ENCODE assay signal across 23 cellular contexts in genomic region chr4:12672320-12672719, GRCh38.
"Had no signal": no experiment of that assay in that cellular context is flagged by ENCODE, and none has a peak within 500 bp of the region (broad histone marks: within the 10 kb centered on the region; RNA-seq: fewer than 3 reads in every experiment).

No MANE protein-coding gene starts in this region.

- H3K9me3 ChIP-seq: colonic mucosa, gastrocnemius medialis had no signal

- DNase-seq: colonic mucosa; cortex of kidney; dermis blood vessel endothelial cell; dorsolateral prefrontal cortex; effector CD4-positive, alpha-beta T cell; effector CD8-positive, alpha-beta T cell; effector memory CD4-positive, alpha-beta T cell; effector memory CD8-positive, alpha-beta T cell; endodermal cell; erythroblast; esophagus squamous epithelium; foreskin fibroblast; foreskin keratinocyte; foreskin melanocyte; gastrocnemius medialis; glutamatergic neuron; head of caudate nucleus; heart left ventricle; heart right ventricle had no signal

- H3K27me3 ChIP-seq: colonic mucosa, dorsolateral prefrontal cortex, esophagus muscularis mucosa, esophagus squamous epithelium, foreskin keratinocyte, gastrocnemius medialis, gastroesophageal sphincter, heart left ventricle, heart right ventricle had no signal

- H3K4me3 ChIP-seq: colonic mucosa, coronary artery, dorsolateral prefrontal cortex, esophagus muscularis mucosa, esophagus squamous epithelium, gastrocnemius medialis, gastroesophageal sphincter, heart left ventricle, heart right ventricle had no signal

- H3K36me3 ChIP-seq: colonic mucosa, esophagus muscularis mucosa, esophagus squamous epithelium, gastrocnemius medialis, gastroesophageal sphincter, heart left ventricle, heart right ventricle had no signal

- H3K27ac ChIP-seq: colonic mucosa, coronary artery, dorsolateral prefrontal cortex, epithelial cell of prostate, esophagus muscularis mucosa, esophagus squamous epithelium, foreskin keratinocyte, gastrocnemius medialis, gastroesophageal sphincter, heart left ventricle, heart right ventricle had no signal
